ENCODE assay signal across 8 cellular contexts in the genomic region with DNA sequence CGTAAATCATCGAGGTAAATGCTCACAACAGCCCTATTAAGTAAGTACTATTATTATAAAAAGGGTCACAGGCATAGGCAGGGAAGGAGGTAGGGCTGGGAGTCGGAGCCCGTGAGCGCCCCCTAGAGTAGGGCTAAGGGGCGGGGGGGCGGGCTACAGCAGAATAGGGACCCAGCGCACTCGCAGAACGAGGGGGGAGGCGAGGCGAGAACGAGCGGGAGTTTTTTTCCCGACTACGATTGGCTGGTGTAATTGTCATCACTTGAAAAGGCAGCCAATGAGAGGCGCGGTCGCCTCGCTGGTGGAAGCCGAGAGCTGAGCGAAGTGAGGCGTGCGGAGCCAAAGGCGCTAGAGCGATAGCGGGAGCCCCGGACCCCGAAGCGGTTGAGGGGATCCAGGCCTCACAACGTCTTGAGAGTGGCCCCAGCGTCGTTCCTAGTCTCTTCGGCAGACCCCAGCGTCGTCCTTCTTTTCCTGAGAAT. TPM values are rescaled to one million over a fixed set of nuclear protein-coding genes. Genes with fewer than 3 reads are reported as not detected.
DNase-seq lines count a peak whose midpoint lies in the region; ATAC-seq and TF ChIP-seq lines count a peak whose summit lies in the region.

No MANE protein-coding gene starts in this region.

- H3K9me3 ChIP-seq in SK-N-SH = no peaks in the 10 kb centered on the region
- no peaks in the 10 kb centered on the region for H3K9me3 ChIP-seq in ovary

- in situ Hi-C loops in KBM-7 (cut with MboI; ENCODE audit: low pct_unique_long_range_greater_than_20kb, low sequenced_read_pairs) = no loop called here

- H3K36me3 ChIP-seq in SK-N-SH (replicated peaks in 1 of 2; ENCODE audit: control insufficient read depth in 1 of 2, insufficient read depth in 2 of 2, low read length in 1 of 2) = no peaks in the 10 kb centered on the region
- no peaks in the 10 kb centered on the region for H3K36me3 ChIP-seq in ovary

- peak; percentile 44; the same call in 1 of the 2 replicates for TF ChIP-seq CTCF in SK-N-SH (IDR thresholded peaks at IDR 0.05)
- peak in 2 of 3 donors; percentile 33 to 74 for TF ChIP-seq CTCF in ovary (IDR thresholded peaks at IDR 0.05)

- H3K27ac ChIP-seq in SK-N-SH (ENCODE audit: low read depth in 2 of 2, low read length in 1 of 2) = peak overlapping the region in 1 of 2 experiments; percentile 23; a peak in 2 of 4 replicates
- H3K27ac ChIP-seq in ovary = peak overlapping the region in 1 of 2 donors; percentile 41

- intact Hi-C loops in ovary (cut with DNase I) = no loop called here

- peak overlapping the region; percentile 22 to 43 for H3K4me3 ChIP-seq in SK-N-SH (ENCODE audit: low read depth in 2 of 2, low read length in 1 of 2)
- H3K4me3 ChIP-seq in ovary = peak overlapping the region; percentile 40

- POLR2A ChIA-PET in SK-N-SH (lab: Yijun Ruan, JAX) = no interaction called here

- DNase-seq in COLO829 (ENCODE audit: low spot score) (peak; percentile 86), KBM-7 (peak; percentile 42), SK-N-SH (peak; percentile 90), glomerular visceral epithelial cell (ENCODE audit: extremely low spot score) (peak; percentile 63), ovary (peak; percentile 87 to 94 (median 90)), superior temporal gyrus (ENCODE audit: extremely low spot score) (peak; percentile 99)
- peak; percentile 92 for DNase-seq in activated naive CD4-positive, alpha-beta T cell treated with anti-CD3 and anti-CD28 coated beads, Interleukin-2, amount 10 ng/mL, durations not matched to agents 7 days and 5 days

- H3K4me1 ChIP-seq in SK-N-SH (ENCODE audit: control insufficient read depth in 1 of 2, insufficient read depth in 2 of 2, low read depth in 1 of 2, low read length in 1 of 2) (peaks cover 0 to 10% of the 10 kb centered on the region in 2 experiments; a peak in 2 of 4 replicates), ovary (ENCODE audit: insufficient read depth) (no peaks in the 10 kb centered on the region)

- H3K79me2 ChIP-seq in SK-N-SH (ENCODE audit: insufficient read depth) = no peaks in the 10 kb centered on the region

- no peak overlapping the region for H3K9ac ChIP-seq in SK-N-SH

- H3K27ac Mint-ChIP-seq in activated naive CD4-positive, alpha-beta T cell treated with anti-CD3 and anti-CD28 coated beads, Interleukin-2, amount 10 ng/mL, durations not matched to agents 7 days and 5 days = no peak overlapping the region

- H3K27me3 ChIP-seq in SK-N-SH (ENCODE audit: insufficient read depth) (no peaks in the 10 kb centered on the region), ovary (no peaks in the 10 kb centered on the region)

- H3K9me2 ChIP-seq in SK-N-SH = no peaks in the 10 kb centered on the region

- H3K27me3 Mint-ChIP-seq in activated naive CD4-positive, alpha-beta T cell treated with anti-CD3 and anti-CD28 coated beads, Interleukin-2, amount 10 ng/mL, durations not matched to agents 7 days and 5 days = peaks cover 14% of the 10 kb centered on the region

- peaks cover 20% of the 10 kb centered on the region for H3K4me1 Mint-ChIP-seq in activated naive CD4-positive, alpha-beta T cell treated with anti-CD3 and anti-CD28 coated beads, Interleukin-2, amount 10 ng/mL, durations not matched to agents 7 days and 5 days

- TF ChIP-seq EP300 in SK-N-SH (IDR thresholded peaks at IDR 0.05; ENCODE audit: borderline replicate concordance in 1 of 2, low read depth in 1 of 2, low read length in 1 of 2) (no peak), ovary (IDR thresholded peaks at IDR 0.05) (no peak)

- no peak for TF ChIP-seq RAD21 in SK-N-SH (IDR thresholded peaks at IDR 0.05; ENCODE audit: low read length)

- peak overlapping the region; percentile 54 for H3K4me3 Mint-ChIP-seq in activated naive CD4-positive, alpha-beta T cell treated with anti-CD3 and anti-CD28 coated beads, Interleukin-2, amount 10 ng/mL, durations not matched to agents 7 days and 5 days

- H4K20me1 ChIP-seq in SK-N-SH (ENCODE audit: insufficient read depth) = no peaks in the 10 kb centered on the region

- no peaks in the 10 kb centered on the region for H3K36me3 Mint-ChIP-seq in activated naive CD4-positive, alpha-beta T cell treated with anti-CD3 and anti-CD28 coated beads, Interleukin-2, amount 10 ng/mL, durations not matched to agents 7 days and 5 days

- peaks cover 29% of the 10 kb centered on the region for H3F3A ChIP-seq in SK-N-SH (replicated peaks; ENCODE audit: insufficient read depth)

- peak overlapping the region; percentile 46; the same call in 1 of the 2 replicates for H2AFZ ChIP-seq in SK-N-SH (ENCODE audit: low read depth)

- no peaks in the 10 kb centered on the region for H3K9me3 Mint-ChIP-seq in activated naive CD4-positive, alpha-beta T cell treated with anti-CD3 and anti-CD28 coated beads, Interleukin-2, amount 10 ng/mL, durations not matched to agents 7 days and 5 days

- CTCF ChIA-PET in SK-N-SH (lab: Yijun Ruan, JAX) = interaction anchor here (0.6 to 2.2 kb wide), 28 partner anchors 8 to 385 kb away, joined by 3 to 9 read pairs (median 4); partner anchors contain the start of genes KRI1, PDE4A and QTRT1
- CTCF ChIA-PET in activated naive CD4-positive, alpha-beta T cell treated with anti-CD3 and anti-CD28 coated beads, Interleukin-2, amount 10 ng/mL, durations not matched to agents 7 days and 5 days (lab: Charles Lee) = interaction anchor here (0.7 to 2.1 kb wide), 12 partner anchors 13 to 221 kb away, joined by 3 to 10 read pairs (median 3); partner anchors contain the start of gene CDC37

- 3% methylated on average over 14 of the region's 36 CpGs for WGBS in SK-N-SH (ENCODE audit: low lambda C conversion rate)
- 0 to 2% (median 1%) methylated on average over 36 of the region's 36 CpGs for WGBS in ovary, 3 donors

- TF ChIP-seq POLR2A in ovary (IDR thresholded peaks at IDR 0.05) = peak; percentile 27

- no peak for ATAC-seq in HG02571 (IDR thresholded peaks at IDR 0.05; ENCODE audit: unreplicated experiment)

- peak overlapping the region; percentile 73 for H3K4me2 ChIP-seq in SK-N-SH

TF ChIP-seq in SK-N-SH, 30 proteins besides CTCF, POLR2A, EP300 and RAD21 (continues in another document):
- TF ChIP-seq, protein P1, sequence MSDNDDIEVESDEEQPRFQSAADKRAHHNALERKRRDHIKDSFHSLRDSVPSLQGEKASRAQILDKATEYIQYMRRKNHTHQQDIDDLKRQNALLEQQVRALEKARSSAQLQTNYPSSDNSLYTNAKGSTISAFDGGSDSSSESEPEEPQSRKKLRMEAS (IDR thresholded peaks at IDR 0.05; ENCODE audit: low read depth) = peak; percentile 92
- TF ChIP-seq IRF3 (IDR thresholded peaks at IDR 0.05; ENCODE audit: low read depth, low read length) (no peak), RCOR1 (IDR thresholded peaks at IDR 0.05; ENCODE audit: low read length) (no peak), TEAD4 (IDR thresholded peaks at IDR 0.05; ENCODE audit: borderline replicate concordance, insufficient read depth) (no peak), RFX5 (IDR thresholded peaks at IDR 0.05; ENCODE audit: low read length) (peak; percentile 58), MXI1 (IDR thresholded peaks at IDR 0.05; ENCODE audit: low read depth, low read length) (no peak), ELF1 (IDR thresholded peaks at IDR 0.05) (no peak)
- TF ChIP-seq, protein P2, sequence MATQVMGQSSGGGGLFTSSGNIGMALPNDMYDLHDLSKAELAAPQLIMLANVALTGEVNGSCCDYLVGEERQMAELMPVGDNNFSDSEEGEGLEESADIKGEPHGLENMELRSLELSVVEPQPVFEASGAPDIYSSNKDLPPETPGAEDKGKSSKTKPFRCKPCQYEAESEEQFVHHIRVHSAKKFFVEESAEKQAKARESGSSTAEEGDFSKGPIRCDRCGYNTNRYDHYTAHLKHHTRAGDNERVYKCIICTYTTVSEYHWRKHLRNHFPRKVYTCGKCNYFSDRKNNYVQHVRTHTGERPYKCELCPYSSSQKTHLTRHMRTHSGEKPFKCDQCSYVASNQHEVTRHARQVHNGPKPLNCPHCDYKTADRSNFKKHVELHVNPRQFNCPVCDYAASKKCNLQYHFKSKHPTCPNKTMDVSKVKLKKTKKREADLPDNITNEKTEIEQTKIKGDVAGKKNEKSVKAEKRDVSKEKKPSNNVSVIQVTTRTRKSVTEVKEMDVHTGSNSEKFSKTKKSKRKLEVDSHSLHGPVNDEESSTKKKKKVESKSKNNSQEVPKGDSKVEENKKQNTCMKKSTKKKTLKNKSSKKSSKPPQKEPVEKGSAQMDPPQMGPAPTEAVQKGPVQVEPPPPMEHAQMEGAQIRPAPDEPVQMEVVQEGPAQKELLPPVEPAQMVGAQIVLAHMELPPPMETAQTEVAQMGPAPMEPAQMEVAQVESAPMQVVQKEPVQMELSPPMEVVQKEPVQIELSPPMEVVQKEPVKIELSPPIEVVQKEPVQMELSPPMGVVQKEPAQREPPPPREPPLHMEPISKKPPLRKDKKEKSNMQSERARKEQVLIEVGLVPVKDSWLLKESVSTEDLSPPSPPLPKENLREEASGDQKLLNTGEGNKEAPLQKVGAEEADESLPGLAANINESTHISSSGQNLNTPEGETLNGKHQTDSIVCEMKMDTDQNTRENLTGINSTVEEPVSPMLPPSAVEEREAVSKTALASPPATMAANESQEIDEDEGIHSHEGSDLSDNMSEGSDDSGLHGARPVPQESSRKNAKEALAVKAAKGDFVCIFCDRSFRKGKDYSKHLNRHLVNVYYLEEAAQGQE (IDR thresholded peaks at IDR 0.05; ENCODE audit: low read depth, low read length) = no peak

RNA-seq across cellular contexts. Expression of gene KEAP1, which starts 24.2 kb away (rescaled TPM):
- 53.8 and 72.9 TPM in 2 replicates for polyA plus RNA-seq in SK-N-SH (2012; rRNA removed)
- 42.4 and 51.7 TPM in 2 replicates for polyA plus RNA-seq in SK-N-SH (2012; cell fraction: cytosol; rRNA removed)
- 66.2 and 72.6 TPM in 2 replicates for polyA plus RNA-seq in SK-N-SH (2012; cell fraction: nucleus; rRNA removed)
- total RNA-seq in ovary = 10 to 100 TPM; 29.6 to 61.7 (median 51.7) TPM
- 10 to 100 TPM; 38.5 to 40.4 TPM for polyA plus RNA-seq in ovary

RNA-seq across cellular contexts. Expression of gene S1PR5, which starts 38.3 kb away (rescaled TPM):
- polyA plus RNA-seq in SK-N-SH (2012; rRNA removed) (0.32 and 0.36 TPM in 2 replicates), ovary (1 to 10 TPM in 1 of 2 donors, under 1 TPM in 1; 0.33 to 1.4 TPM)
- polyA plus RNA-seq in SK-N-SH (2012; cell fraction: cytosol; rRNA removed) = 0.36 and 0.39 TPM in 2 replicates
- 0.21 and 0.24 TPM in 2 replicates for polyA plus RNA-seq in SK-N-SH (2012; cell fraction: nucleus; rRNA removed)
- under 1 TPM in 6 of 7 donors, not detected in 1; 0.12 to 0.57 (median 0.32) TPM for total RNA-seq in ovary

RNA-seq across cellular contexts. Expression of gene PDE4A, which starts 58.6 kb away (rescaled TPM):
- polyA plus RNA-seq in SK-N-SH (2012; rRNA removed) (2.3 and 2.9 TPM in 2 replicates), ovary (1 to 10 TPM; 2.1 to 2.6 TPM)
- 2.0 and 2.8 TPM in 2 replicates for polyA plus RNA-seq in SK-N-SH (2012; cell fraction: cytosol; rRNA removed)
- 5.6 and 6.7 TPM in 2 replicates for polyA plus RNA-seq in SK-N-SH (2012; cell fraction: nucleus; rRNA removed)
- total RNA-seq in ovary = 1 to 10 TPM in 6 of 7 donors, under 1 TPM in 1; 0.71 to 4.8 (median 3.0) TPM

Comparison
In these comparisons a context has a peak if more than half of its experiments do, and no peak if none do; other contexts are left out.
1. DNase-seq: peak in every context shown above with its lines; median percentile 99 in superior temporal gyrus; 92 in activated naive CD4-positive, alpha-beta T cell treated with anti-CD3 and anti-CD28 coated beads, Interleukin-2, amount 10 ng/mL, durations not matched to agents 7 days and 5 days; 90 in SK-N-SH; 90 in ovary; 86 in COLO829; 63 in glomerular visceral epithelial cell; 42 in KBM-7.